Comparison of ENCODE assay signal across 1 cellular context in the genomic region with DNA sequence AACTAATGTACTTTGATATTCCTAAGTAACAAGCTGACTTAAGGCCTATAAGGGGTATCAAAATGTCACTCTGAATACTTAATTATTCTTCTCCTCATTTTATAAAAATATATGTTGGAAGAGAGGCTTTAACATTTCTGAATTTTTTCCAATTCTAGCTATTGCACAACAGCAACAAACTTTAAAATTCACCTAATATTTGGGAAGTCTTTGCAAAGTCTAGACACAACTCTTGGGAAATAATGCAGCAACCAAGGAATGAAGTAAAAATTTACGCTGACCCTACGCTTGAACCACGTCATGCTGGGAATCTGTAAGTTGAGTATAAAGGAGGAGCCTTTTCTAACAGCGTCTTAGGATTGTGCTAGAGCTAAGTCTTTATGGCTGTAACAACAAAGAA.
TF ChIP-seq lines count a peak whose summit lies in the region.

No MANE protein-coding gene starts in this region.

TF ChIP-seq in K562, 482 proteins besides CTCF, POLR2A, EP300 and RAD21 (continued from another document):
- no peak for TF ChIP-seq PRDM10 (IDR thresholded peaks at IDR 0.05; ENCODE audit: partially characterized antibody)
- TF ChIP-seq RFX1 (IDR thresholded peaks at IDR 0.05), result no peak
- TF ChIP-seq CEBPG (CRISPR knock-in tag; IDR thresholded peaks at IDR 0.05), result no peak
- peak in 1 of 2 experiments; percentile 71; a peak in 1 of 4 replicates for TF ChIP-seq CEBPG (tag; conservative IDR thresholded peaks at IDR 0.05 in 1 of 2, IDR thresholded peaks at IDR 0.05 in 1 of 2)
- no peak for TF ChIP-seq KAT8 (IDR thresholded peaks at IDR 0.05; ENCODE audit: low read depth)
- no peak for TF ChIP-seq FOSL1 (tag; conservative IDR thresholded peaks at IDR 0.05)
- no peak for TF ChIP-seq XRCC4 (IDR thresholded peaks at IDR 0.05; ENCODE audit: extremely low read depth, insufficient read depth, insufficient read length)
- no peak for TF ChIP-seq BRF1 (IDR thresholded peaks at IDR 0.05; ENCODE audit: borderline replicate concordance, extremely low read depth, insufficient read length)
- TF ChIP-seq, protein P1, sequence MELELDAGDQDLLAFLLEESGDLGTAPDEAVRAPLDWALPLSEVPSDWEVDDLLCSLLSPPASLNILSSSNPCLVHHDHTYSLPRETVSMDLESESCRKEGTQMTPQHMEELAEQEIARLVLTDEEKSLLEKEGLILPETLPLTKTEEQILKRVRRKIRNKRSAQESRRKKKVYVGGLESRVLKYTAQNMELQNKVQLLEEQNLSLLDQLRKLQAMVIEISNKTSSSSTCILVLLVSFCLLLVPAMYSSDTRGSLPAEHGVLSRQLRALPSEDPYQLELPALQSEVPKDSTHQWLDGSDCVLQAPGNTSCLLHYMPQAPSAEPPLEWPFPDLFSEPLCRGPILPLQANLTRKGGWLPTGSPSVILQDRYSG (tag; conservative IDR thresholded peaks at IDR 0.05; ENCODE audit: low read depth), result no peak
- no peak for TF ChIP-seq POLR2B (IDR thresholded peaks at IDR 0.05; ENCODE audit: low read depth, partially characterized antibody)
